In genomic region chr11:44097821-44098220, GRCh38 we compare ENCODE assay signal across 32 cellular contexts. TPM values are rescaled to one million over a fixed set of nuclear protein-coding genes. Genes with fewer than 3 reads are reported as not detected.
DNase-seq lines count a peak whose midpoint lies in the region; ATAC-seq, FAIRE-seq and TF ChIP-seq lines count a peak whose summit lies in the region.
"Had no signal": no experiment of that assay in that cellular context is flagged by ENCODE, and none has a peak within 500 bp of the region (broad histone marks: within the 10 kb centered on the region; RNA-seq: fewer than 3 reads in every experiment).

No MANE protein-coding gene starts in this region.

- DNase-seq in ELR (ENCODE audit: low read depth) (peak; percentile 21), activated B cell treated with CpG ODN at 0.5 μM for 24 hours (no peak), fibroblast of pulmonary artery (ENCODE audit: low read depth) (peak; percentile 19), progenitor cell of endocrine pancreas (ENCODE audit: low spot score, unreplicated experiment) (no peak), NCI-H524 (lab: John Stamatoyannopoulos, UW) (no peak), D721Med (ENCODE audit: insufficient read length, low spot score) (no peak)
- DNase-seq: activated CD4-positive, alpha-beta memory T cell treated with anti-CD3 and anti-CD28 coated beads, Interleukin-2, amount 10 ng/mL, durations not matched to agents 7 days and 5 days; activated CD4-positive, alpha-beta T cell treated with anti-CD3 and anti-CD28 coated beads for 1 hour; activated CD8-positive, alpha-beta memory T cell treated with anti-CD3 and anti-CD28 coated beads, Interleukin-2, amount 50 U/mL, for 48 hours; activated naive CD4-positive, alpha-beta T cell treated with anti-CD3 and anti-CD28 coated beads, Interleukin-2, amount 50 U/mL, for 16 hours; dorsolateral prefrontal cortex; foreskin melanocyte; heart right ventricle; NCI-H2029; NCI-H345; NCI-H748 treated with DMSO at 0.1 percent for 48 hours; posterior cingulate gyrus; right lobe of liver; stimulated activated CD4-positive, alpha-beta T cell treated with anti-CD3 and anti-CD28 coated beads, Interleukin-4, amount 100 ng/mL, for 1 hour; T-helper 1 cell; upper lobe of left lung had no signal

- no peak overlapping the region for H3K4me3 ChIP-seq in fibroblast of pulmonary artery (replicated peaks; ENCODE audit: low read depth, low read length)
- H3K4me3 ChIP-seq: GM23338, lung, right lobe of liver, upper lobe of left lung had no signal

- H3K4me3 Mint-ChIP-seq in activated B cell treated with CpG ODN at 0.5 μM for 24 hours (peak overlapping the region; percentile 0), progenitor cell of endocrine pancreas (ENCODE audit: low read depth) (no peak overlapping the region)
- H3K4me3 Mint-ChIP-seq: activated CD4-positive, alpha-beta memory T cell treated with anti-CD3 and anti-CD28 coated beads, Interleukin-2, amount 10 ng/mL, durations not matched to agents 7 days and 5 days; central memory CD8-positive, alpha-beta T cell; GM23338 had no signal

- H3K9me3 Mint-ChIP-seq in activated B cell treated with CpG ODN at 0.5 μM for 24 hours = no peaks in the 10 kb centered on the region
- no peaks in the 10 kb centered on the region for H3K9me3 Mint-ChIP-seq in progenitor cell of endocrine pancreas (ENCODE audit: low read depth)
- H3K9me3 Mint-ChIP-seq: activated CD4-positive, alpha-beta memory T cell treated with anti-CD3 and anti-CD28 coated beads, Interleukin-2, amount 10 ng/mL, durations not matched to agents 7 days and 5 days; activated T-helper 17 cell treated with anti-CD3 and anti-CD28 coated beads, Interleukin-2, amount 50 U/mL, for 72 hours; central memory CD8-positive, alpha-beta T cell; GM23338; stimulated activated effector memory CD8-positive, alpha-beta T cell treated with anti-CD3 and anti-CD28 coated beads, Interleukin-12 subunit alpha, Interleukin-12 subunit beta, amount 100 ng/mL, for 72 hours had no signal

- H3K27me3 Mint-ChIP-seq in activated B cell treated with CpG ODN at 0.5 μM for 24 hours (no peaks in the 10 kb centered on the region), progenitor cell of endocrine pancreas (no peaks in the 10 kb centered on the region)
- H3K27me3 Mint-ChIP-seq: activated CD4-positive, alpha-beta memory T cell treated with anti-CD3 and anti-CD28 coated beads, Interleukin-2, amount 10 ng/mL, durations not matched to agents 7 days and 5 days; activated T-helper 17 cell treated with anti-CD3 and anti-CD28 coated beads, Interleukin-2, amount 50 U/mL, for 72 hours; central memory CD8-positive, alpha-beta T cell had no signal

- CTCF ChIA-PET in activated B cell treated with CpG ODN at 0.5 μM for 24 hours (lab: Charles Lee) = interaction anchor here (0.7 kb wide), 1 partner anchor 32 kb away, joined by 3 read pairs; the partner anchor contains the start of gene ACCS

- TF ChIP-seq CTCF in activated B cell treated with CpG ODN at 0.5 μM for 24 hours (IDR thresholded peaks at IDR 0.05) = no peak
- no peak for TF ChIP-seq CTCF in fibroblast of pulmonary artery (IDR thresholded peaks at IDR 0.05; ENCODE audit: low read length, missing control alignments)
- TF ChIP-seq CTCF in progenitor cell of endocrine pancreas (IDR thresholded peaks at IDR 0.05; ENCODE audit: unreplicated experiment) = no peak
- TF ChIP-seq CTCF in D721Med (IDR thresholded peaks at IDR 0.05; ENCODE audit: insufficient read depth, missing control alignments) = no peak

- H3K36me3 Mint-ChIP-seq in activated B cell treated with CpG ODN at 0.5 μM for 24 hours (ENCODE audit: low read depth) (peaks cover 4% of the 10 kb centered on the region), progenitor cell of endocrine pancreas (ENCODE audit: insufficient read depth) (peaks cover 1% of the 10 kb centered on the region)
- H3K36me3 Mint-ChIP-seq: stimulated activated effector memory CD8-positive, alpha-beta T cell treated with anti-CD3 and anti-CD28 coated beads, Interleukin-12 subunit alpha, Interleukin-12 subunit beta, amount 100 ng/mL, for 72 hours had no signal

- POLR2A ChIA-PET in activated B cell treated with CpG ODN at 0.5 μM for 24 hours (lab: Charles Lee) = interaction anchor here (0.7 kb wide), 1 partner anchor 930 kb away, joined by 3 read pairs; no protein-coding TSS in a partner anchor

- intact Hi-C loops in activated B cell treated with CpG ODN at 0.5 μM for 24 hours (cut with micrococcal nuclease) = loop anchor here (5.0 to 10.0 kb wide), 4 partner anchors 187 to 1007 kb away; partner anchors contain the start of genes ALKBH3 and HSD17B12

- ATAC-seq in activated B cell treated with CpG ODN at 0.5 μM for 24 hours (ENCODE audit: low read depth) (no peak), HG02981 (IDR thresholded peaks at IDR 0.05; ENCODE audit: unreplicated experiment) (no peak)
- ATAC-seq: activated T-helper 17 cell treated with anti-CD3 and anti-CD28 coated beads, Interleukin-2, amount 50 U/mL, for 72 hours; GM23338; heart right ventricle; right lobe of liver; stimulated activated effector memory CD8-positive, alpha-beta T cell treated with anti-CD3 and anti-CD28 coated beads, Interleukin-12 subunit alpha, Interleukin-12 subunit beta, amount 100 ng/mL, for 72 hours had no signal

- H3K27ac Mint-ChIP-seq in activated B cell treated with CpG ODN at 0.5 μM for 24 hours (no peak overlapping the region), progenitor cell of endocrine pancreas (peak overlapping the region; percentile 5)
- H3K27ac Mint-ChIP-seq: activated CD4-positive, alpha-beta memory T cell treated with anti-CD3 and anti-CD28 coated beads, Interleukin-2, amount 10 ng/mL, durations not matched to agents 7 days and 5 days; activated T-helper 17 cell treated with anti-CD3 and anti-CD28 coated beads, Interleukin-2, amount 50 U/mL, for 72 hours; GM23338; stimulated activated effector memory CD8-positive, alpha-beta T cell treated with anti-CD3 and anti-CD28 coated beads, Interleukin-12 subunit alpha, Interleukin-12 subunit beta, amount 100 ng/mL, for 72 hours had no signal

- H3K4me1 Mint-ChIP-seq in activated B cell treated with CpG ODN at 0.5 μM for 24 hours (peaks cover 27% of the 10 kb centered on the region), progenitor cell of endocrine pancreas (ENCODE audit: low read depth) (peaks cover 6% of the 10 kb centered on the region)

- no peak for FAIRE-seq in D721Med (lab: Jason Lieb, UNC)
- FAIRE-seq: GM12891 had no signal

RNA-seq across cellular contexts. Expression of gene EXT2, which starts 2.3 kb away (rescaled TPM):
- 21.9 and 22.1 TPM in 2 replicates for total RNA-seq in activated B cell treated with CpG ODN at 0.5 μM for 24 hours
- 73.9 and 76.3 TPM in 2 replicates for total RNA-seq in progenitor cell of endocrine pancreas

RNA-seq across cellular contexts. Expression of gene ACCS, which starts 31.8 kb away (rescaled TPM):
- 22.4 and 27.0 TPM in 2 replicates for total RNA-seq in activated B cell treated with CpG ODN at 0.5 μM for 24 hours
- total RNA-seq in progenitor cell of endocrine pancreas = 30.5 and 33.5 TPM in 2 replicates

RNA-seq across cellular contexts. Expression of gene ACCSL, which starts 50.0 kb away (rescaled TPM):
- total RNA-seq in activated B cell treated with CpG ODN at 0.5 μM for 24 hours (not detected in 2 replicates), progenitor cell of endocrine pancreas (not detected in 2 replicates)
- total RNA-seq: activated CD4-positive, alpha-beta memory T cell treated with anti-CD3 and anti-CD28 coated beads, Interleukin-2, amount 10 ng/mL, durations not matched to agents 7 days and 5 days; activated T-helper 17 cell treated with anti-CD3 and anti-CD28 coated beads, Interleukin-2, amount 50 U/mL, for 72 hours; GM23338; heart right ventricle; LHCN-M2; mucosa of gallbladder; right lobe of liver; RPMI7951; subcutaneous adipose tissue; upper lobe of left lung had no signal

Comparison
In these comparisons a context has a peak if more than half of its experiments do, and no peak if none do; other contexts are left out.
1. DNase-seq: peak in ELR (single experiment) and fibroblast of pulmonary artery (single experiment); none in activated B cell treated with CpG ODN at 0.5 μM for 24 hours (single experiment), progenitor cell of endocrine pancreas (single experiment), NCI-H524 (0 of 2) and D721Med (single experiment).